12 cellular contexts compared by ENCODE assay signal in the genomic region with DNA sequence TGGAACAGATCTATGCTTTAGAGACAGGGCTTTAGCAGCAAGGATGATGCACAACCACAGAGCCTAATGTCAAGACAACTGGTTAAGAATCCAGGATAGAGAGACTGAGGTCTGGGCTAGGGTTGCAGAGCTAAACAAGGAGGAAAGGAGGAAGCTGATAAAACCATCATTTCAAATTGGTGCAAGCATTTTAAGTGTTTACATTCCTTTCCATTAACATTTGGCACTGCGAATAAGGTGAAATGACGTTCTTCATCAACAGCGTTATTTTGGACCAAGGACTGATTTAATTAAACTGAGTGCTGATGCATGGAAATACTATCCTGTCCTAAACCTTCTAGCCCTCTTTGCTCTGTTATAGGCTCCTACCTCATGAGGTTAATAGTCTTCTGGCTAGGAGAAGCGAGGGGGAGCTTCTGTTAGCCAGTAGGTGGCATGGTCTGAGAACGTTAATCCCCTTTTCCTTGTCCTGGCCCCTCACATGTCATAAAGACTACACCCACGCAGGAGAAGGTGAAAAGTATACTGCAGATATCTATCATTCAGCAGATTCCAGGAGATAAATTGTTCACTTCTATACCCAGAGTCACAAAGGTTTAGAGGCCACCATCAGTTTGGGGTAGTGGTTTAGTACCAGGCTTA. TPM values are rescaled to one million over a fixed set of nuclear protein-coding genes. Genes with fewer than 3 reads are reported as not detected.
DNase-seq lines count a peak whose midpoint lies in the region; ATAC-seq, FAIRE-seq and TF ChIP-seq lines count a peak whose summit lies in the region.
"Had no signal": no experiment of that assay in that cellular context is flagged by ENCODE, and none has a peak within 500 bp of the region (broad histone marks: within the 10 kb centered on the region; RNA-seq: fewer than 3 reads in every experiment).

No MANE protein-coding gene starts in this region.

- H3K9ac ChIP-seq in Loucy (ENCODE audit: low read depth, low read length, poor library complexity, severe bottlenecking) (no peak overlapping the region), keratinocyte (ENCODE audit: control insufficient read depth, extremely low read depth, insufficient read depth, low read length) (no peak overlapping the region)

- no peaks in the 10 kb centered on the region; the same call in 1 of the 2 replicates for H3F3A ChIP-seq in Loucy (ENCODE audit: low read depth)

- peak; percentile 83 for ATAC-seq in WTC11
- ATAC-seq in HG03469 (IDR thresholded peaks at IDR 0.05; ENCODE audit: unreplicated experiment) = no peak

- H3K79me2 ChIP-seq in Loucy (ENCODE audit: insufficient read depth, low read length) (no peaks in the 10 kb centered on the region), keratinocyte (ENCODE audit: control insufficient read depth, insufficient read depth, low read length) (no peaks in the 10 kb centered on the region)

- peaks cover 7% of the 10 kb centered on the region for H3K4me1 ChIP-seq in Loucy (ENCODE audit: insufficient read depth, low read length, poor library complexity, severe bottlenecking)
- no peaks in the 10 kb centered on the region for H3K4me1 ChIP-seq in keratinocyte (ENCODE audit: control insufficient read depth, extremely low read depth, insufficient read depth, low read length)
- H3K4me1 ChIP-seq: SJSA1, transverse colon had no signal

- H3K4me3 ChIP-seq in Loucy (ENCODE audit: low read length, poor library complexity, severe bottlenecking) (no peak overlapping the region), keratinocyte (ENCODE audit: control insufficient read depth in 2 of 3, extremely low read depth in 1 of 3, insufficient read depth in 2 of 3, low read depth in 1 of 3, low read length in 3 of 3) (no peak overlapping the region)
- H3K4me3 ChIP-seq: SJSA1, transverse colon had no signal

- CTCF ChIA-PET in WTC11 (lab: Charles Lee) = interaction anchor here (0.8 to 4.6 kb wide), 15 partner anchors 9 to 313 kb away, joined by 3 to 42 read pairs (median 4); no protein-coding TSS in a partner anchor

- H2AFZ ChIP-seq in Loucy (ENCODE audit: low read length) (no peak overlapping the region), keratinocyte (ENCODE audit: control insufficient read depth, low read length) (no peak overlapping the region)

- H3K9me1 ChIP-seq in keratinocyte (ENCODE audit: control insufficient read depth, extremely low read depth, insufficient read depth, low read length) = no peaks in the 10 kb centered on the region

- POLR2A ChIA-PET in WTC11 (lab: Charles Lee) = interaction anchor here (1.3 kb wide), 1 partner anchor 8 kb away, joined by 3 read pairs; the partner anchor contains the start of gene C1orf21

- H3K4me3 Mint-ChIP-seq in WTC11 = no peak overlapping the region

- H3K4me2 ChIP-seq in Loucy (ENCODE audit: low read depth, low read length, poor library complexity, severe bottlenecking) (no peak overlapping the region), keratinocyte (ENCODE audit: control insufficient read depth, extremely low read depth, insufficient read depth, low read depth, low read length) (no peak overlapping the region)

- no peak overlapping the region for H3K27ac ChIP-seq in keratinocyte (ENCODE audit: control insufficient read depth, insufficient read depth, low read length)
- H3K27ac ChIP-seq: SJSA1, transverse colon had no signal

- FAIRE-seq in D721Med (lab: Jason Lieb, UNC) (no peak), keratinocyte (lab: Jason Lieb, UNC) (no peak)

- H4K20me1 ChIP-seq in Loucy (ENCODE audit: insufficient read depth, low read length, poor library complexity, severe bottlenecking) (no peaks in the 10 kb centered on the region), keratinocyte (ENCODE audit: control insufficient read depth, extremely low read depth, insufficient read depth, low read length) (no peaks in the 10 kb centered on the region)

- DNase-seq in D721Med (ENCODE audit: insufficient read length, low spot score) = no peak
- no peak for DNase-seq in WTC11 (ENCODE audit: low spot score)
- DNase-seq in keratinocyte (ENCODE audit: low read depth, low spot score) = no peak
- DNase-seq in NCI-H1105 (lab: John Stamatoyannopoulos, UW) = no peak
- no peak for DNase-seq in pons (ENCODE audit: low spot score)
- no peak for DNase-seq in DMS79 (lab: John Stamatoyannopoulos, UW)
- DNase-seq: foreskin melanocyte, retina, transverse colon had no signal

- H3K27me3 Mint-ChIP-seq in WTC11 (ENCODE audit: low read depth) = no peaks in the 10 kb centered on the region

- H3K36me3 ChIP-seq in Loucy (ENCODE audit: insufficient read depth, low read length) (no peaks in the 10 kb centered on the region), keratinocyte (ENCODE audit: control insufficient read depth in 2 of 2, extremely low read depth in 1 of 2, insufficient read depth in 2 of 2, low read length in 2 of 2) (no peaks in the 10 kb centered on the region)
- H3K36me3 ChIP-seq: SJSA1, transverse colon had no signal

- H3K27me3 ChIP-seq in Loucy (ENCODE audit: insufficient read depth, low read length, poor library complexity, severe bottlenecking) (no peaks in the 10 kb centered on the region), keratinocyte (ENCODE audit: control insufficient read depth, extremely low read depth, insufficient read depth, low read length) (no peaks in the 10 kb centered on the region)
- H3K27me3 ChIP-seq: SJSA1, transverse colon had no signal

- no peaks in the 10 kb centered on the region for H3K9me3 ChIP-seq in Loucy (ENCODE audit: insufficient read depth, low read depth, low read length)
- no peaks in the 10 kb centered on the region for H3K9me3 ChIP-seq in keratinocyte (ENCODE audit: control insufficient read depth, low read depth, low read length)
- H3K9me3 ChIP-seq: SJSA1, transverse colon had no signal

- no peaks in the 10 kb centered on the region for H3K9me3 Mint-ChIP-seq in WTC11

- no peak overlapping the region for H3K27ac Mint-ChIP-seq in WTC11

- no peaks in the 10 kb centered on the region for H3K36me3 Mint-ChIP-seq in WTC11

- TF ChIP-seq CTCF in D721Med (IDR thresholded peaks at IDR 0.05; ENCODE audit: insufficient read depth, missing control alignments) (peak; percentile 15), Loucy (conservative IDR thresholded peaks at IDR 0.05; ENCODE audit: low read length) (peak; percentile 59), WTC11 (IDR thresholded peaks at IDR 0.05) (no peak), keratinocyte (optimal IDR thresholded peaks at IDR 0.05 in 1 of 3, IDR thresholded peaks at IDR 0.05 in 1 of 3, conservative IDR thresholded peaks at IDR 0.05 in 1 of 3; ENCODE audit: extremely low read depth in 1 of 3, insufficient read depth in 2 of 3, low read length in 3 of 3) (peak in 2 of 3 experiments; percentile 17 to 52)

- peaks cover 27% of the 10 kb centered on the region for H3K4me1 Mint-ChIP-seq in WTC11

- dilution Hi-C loops in keratinocyte (cut with MboI; ENCODE audit: extremely low pct_ligation_motif_present, low sequenced_read_pairs) = no loop called here

- no peaks in the 10 kb centered on the region for H3K9me2 ChIP-seq in Loucy (replicated peaks; ENCODE audit: low read depth, low read length)

TF ChIP-seq in WTC11, 78 proteins besides CTCF, POLR2A, EP300 and RAD21 (continues in another document):
- TF ChIP-seq FOXJ3 (CRISPR knock-in tag; IDR thresholded peaks at IDR 0.05; ENCODE audit: borderline replicate concordance) = no peak
- TF ChIP-seq ELF4 (CRISPR knock-in tag; IDR thresholded peaks at IDR 0.05; ENCODE audit: low read depth) = no peak
- TF ChIP-seq, protein P1, sequence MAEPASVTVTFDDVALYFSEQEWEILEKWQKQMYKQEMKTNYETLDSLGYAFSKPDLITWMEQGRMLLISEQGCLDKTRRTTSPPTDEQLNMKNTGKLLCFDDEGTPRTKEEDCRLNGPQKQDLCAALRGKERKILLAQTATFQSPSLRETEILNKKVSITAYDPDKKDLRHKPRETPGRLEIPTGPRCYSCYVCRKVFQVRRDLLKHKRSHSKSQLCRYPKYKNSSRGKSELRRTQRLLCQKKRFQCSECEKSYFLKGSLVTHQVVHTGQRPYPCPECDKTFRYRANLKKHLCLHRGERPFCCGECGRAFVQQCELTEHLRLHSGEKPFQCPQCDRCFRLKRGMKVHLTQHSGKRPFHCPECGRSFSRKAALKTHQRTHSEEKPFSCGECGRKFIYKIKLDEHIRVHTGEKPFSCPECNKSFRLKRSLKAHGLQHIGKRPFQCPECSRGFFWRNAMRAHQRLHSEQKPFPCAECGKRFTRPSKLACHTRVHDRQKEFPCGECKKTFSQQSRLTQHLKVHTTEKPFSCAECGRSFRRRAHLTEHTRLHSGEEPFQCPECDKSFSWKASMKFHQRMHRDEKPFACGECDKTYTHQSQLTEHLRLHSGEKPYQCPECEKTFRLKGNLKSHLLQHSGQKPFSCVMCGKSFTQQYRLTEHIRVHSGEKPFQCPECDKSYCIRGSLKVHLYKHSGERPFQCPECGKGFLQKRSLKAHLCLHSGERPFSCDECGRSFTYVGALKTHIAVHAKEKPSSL (CRISPR knock-in tag; conservative IDR thresholded peaks at IDR 0.05) = no peak
- no peak for TF ChIP-seq E2F5 (CRISPR knock-in tag; IDR thresholded peaks at IDR 0.05)
- TF ChIP-seq SP1 (CRISPR knock-in tag; conservative IDR thresholded peaks at IDR 0.05) = no peak
- no peak for TF ChIP-seq EMX1 (CRISPR knock-in tag; IDR thresholded peaks at IDR 0.05)

RNA-seq across cellular contexts. Expression of gene C1orf21, which starts 7.6 kb away (rescaled TPM):
- 20.1 to 28.5 TPM (median 22.9 TPM) in 3 replicates for total RNA-seq in WTC11 (2021)
- 21.2 to 44.3 TPM (median 25.2 TPM) in 3 replicates for polyA plus RNA-seq in keratinocyte
- 34.9 TPM for polyA plus RNA-seq in keratinocyte (2011; ENCODE audit: low read depth)
- polyA plus RNA-seq in keratinocyte (2011; cell fraction: cytosol; rRNA removed) = 25.5 and 52.3 TPM in 2 replicates
- polyA plus RNA-seq in keratinocyte (2011; cell fraction: nucleus; rRNA removed) = 13.3 and 19.3 TPM in 2 replicates
- polyA plus RNA-seq in keratinocyte (2012; ENCODE audit: low replicate concordance) = 31.6 and 44.8 TPM in 2 replicates
- polyA minus RNA-seq in keratinocyte = 2.3 to 16.9 TPM (median 11.9 TPM) in 3 replicates
- 6.1 TPM for polyA minus RNA-seq in keratinocyte (2011; cell fraction: cytosol; rRNA and poly(A)+ RNA removed)
- polyA minus RNA-seq in keratinocyte (2011; cell fraction: nucleus; rRNA and poly(A)+ RNA removed) = 5.3 and 12.1 TPM in 2 replicates
